Comparison of ENCODE assay signal across 8 cellular contexts in genomic region chr2:237673130-237673921, GRCh38. TPM values are rescaled to one million over a fixed set of nuclear protein-coding genes. Genes with fewer than 3 reads are reported as not detected.
A peak's percentile ranks its signal among the peaks of the same experiment; 100 is the strongest.
DNase-seq lines count a peak whose midpoint lies in the region; ATAC-seq, FAIRE-seq and TF ChIP-seq lines count a peak whose summit lies in the region.

No MANE protein-coding gene starts in this region.

- peak; percentile 71 for TF ChIP-seq CTCF in GM12874 (IDR thresholded peaks at IDR 0.05; ENCODE audit: insufficient read depth, low read depth, low read length)
- TF ChIP-seq CTCF in fibroblast of the aortic adventitia (IDR thresholded peaks at IDR 0.05; ENCODE audit: insufficient read depth, low read length): peak; percentile 29
- peak; percentile 52 to 57 (median 54) for TF ChIP-seq CTCF in testis (IDR thresholded peaks at IDR 0.05)

- H3K36me3 ChIP-seq in testis (ENCODE audit: low read depth, missing control alignments): no peaks in the 10 kb centered on the region

- no peak for FAIRE-seq in RCC 7860 (lab: Jason Lieb, UNC)

- peak overlapping the region; percentile 72 for H3K4me3 ChIP-seq in Jurkat, Clone E6-1 (ENCODE audit: low read length)
- H3K4me3 ChIP-seq in fibroblast of the aortic adventitia (ENCODE audit: low read depth, low read length) (no peak overlapping the region), testis (no peak overlapping the region)

- no peaks in the 10 kb centered on the region for H3K9me3 ChIP-seq in testis

- intact Hi-C loops in testis (cut with DNase I; ENCODE audit: low total_unique reads): loop anchor here (10.0 kb wide), 1 partner anchor 71 kb away; no protein-coding TSS in a partner anchor

- WGBS in testis, 2 donors: 50 to 55% methylated on average over 29 to 36 of the region's 36 CpGs

- H3K4me1 ChIP-seq in testis: peaks cover 19% of the 10 kb centered on the region

- no peak for TF ChIP-seq POLR2A in testis (IDR thresholded peaks at IDR 0.05)

- peak; percentile 78 for DNase-seq in Jurkat, Clone E6-1 (ENCODE audit: low read depth, low spot score)
- DNase-seq in RCC 7860 (ENCODE audit: low spot score) (peak; percentile 62), activated T-helper 1 cell treated with Interleukin-2 at 50 U/mL for 16 hours (ENCODE audit: low read depth) (peak; percentile 74), fibroblast of the aortic adventitia (ENCODE audit: low read depth) (no peak), occipital lobe (lab: John Stamatoyannopoulos, UW) (peak; percentile 52), testis (peak; percentile 66)

- no peak overlapping the region for H3K27ac ChIP-seq in testis

- no peak for ATAC-seq in HG03095 (IDR thresholded peaks at IDR 0.05; ENCODE audit: unreplicated experiment)

- H3K27me3 ChIP-seq in testis: no peaks in the 10 kb centered on the region

RNA-seq across cellular contexts. Expression of gene LRRFIP1, which starts 45.9 kb away (rescaled TPM):
- polyA plus RNA-seq in Jurkat, Clone E6-1 (2012; ENCODE audit: insufficient read depth, insufficient read length): 102 TPM
- total RNA-seq in fibroblast of the aortic adventitia (ENCODE audit: low replicate concordance) (29.2 and 49.0 TPM in 2 replicates), occipital lobe (29.0 TPM), testis (10 to 100 TPM; 25.5 to 33.5 TPM)
- 17.4 TPM for polyA plus RNA-seq in testis (ENCODE audit: insufficient read depth, low read depth, low replicate concordance)
